Comparison of ENCODE assay signal across 1 cellular context in the genomic region with DNA sequence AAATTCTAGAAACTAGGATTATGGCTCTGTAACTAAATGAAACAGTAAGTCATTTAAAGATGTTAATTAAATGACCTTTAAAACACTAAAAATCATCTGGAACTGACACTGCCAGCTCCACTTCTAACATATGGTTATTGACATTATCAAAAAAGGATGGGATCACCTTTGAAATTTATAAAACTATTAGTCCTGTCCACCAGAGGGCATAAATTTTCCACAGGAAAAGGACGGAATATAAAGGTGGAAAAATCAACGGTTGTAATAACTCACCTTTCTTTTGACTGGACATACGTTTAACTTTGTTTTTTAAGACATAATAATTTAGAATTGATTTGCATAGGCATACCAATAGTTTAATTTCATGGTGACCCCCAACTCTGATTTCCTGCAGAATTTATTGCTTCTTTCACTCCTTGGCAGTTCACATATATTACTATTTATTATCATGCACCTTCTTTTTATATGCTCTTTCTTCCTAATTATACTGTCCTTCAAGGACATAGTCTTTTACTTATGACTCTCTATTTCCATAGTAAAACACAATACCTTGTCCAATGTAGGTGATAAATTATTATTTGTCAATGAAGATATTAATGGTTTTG.
TF ChIP-seq lines count a peak whose summit lies in the region.

No MANE protein-coding gene starts in this region.

TF ChIP-seq in GM23338, 12 proteins besides CTCF, POLR2A, EP300 and RAD21 (continued from another document):
- TF ChIP-seq, protein P1, sequence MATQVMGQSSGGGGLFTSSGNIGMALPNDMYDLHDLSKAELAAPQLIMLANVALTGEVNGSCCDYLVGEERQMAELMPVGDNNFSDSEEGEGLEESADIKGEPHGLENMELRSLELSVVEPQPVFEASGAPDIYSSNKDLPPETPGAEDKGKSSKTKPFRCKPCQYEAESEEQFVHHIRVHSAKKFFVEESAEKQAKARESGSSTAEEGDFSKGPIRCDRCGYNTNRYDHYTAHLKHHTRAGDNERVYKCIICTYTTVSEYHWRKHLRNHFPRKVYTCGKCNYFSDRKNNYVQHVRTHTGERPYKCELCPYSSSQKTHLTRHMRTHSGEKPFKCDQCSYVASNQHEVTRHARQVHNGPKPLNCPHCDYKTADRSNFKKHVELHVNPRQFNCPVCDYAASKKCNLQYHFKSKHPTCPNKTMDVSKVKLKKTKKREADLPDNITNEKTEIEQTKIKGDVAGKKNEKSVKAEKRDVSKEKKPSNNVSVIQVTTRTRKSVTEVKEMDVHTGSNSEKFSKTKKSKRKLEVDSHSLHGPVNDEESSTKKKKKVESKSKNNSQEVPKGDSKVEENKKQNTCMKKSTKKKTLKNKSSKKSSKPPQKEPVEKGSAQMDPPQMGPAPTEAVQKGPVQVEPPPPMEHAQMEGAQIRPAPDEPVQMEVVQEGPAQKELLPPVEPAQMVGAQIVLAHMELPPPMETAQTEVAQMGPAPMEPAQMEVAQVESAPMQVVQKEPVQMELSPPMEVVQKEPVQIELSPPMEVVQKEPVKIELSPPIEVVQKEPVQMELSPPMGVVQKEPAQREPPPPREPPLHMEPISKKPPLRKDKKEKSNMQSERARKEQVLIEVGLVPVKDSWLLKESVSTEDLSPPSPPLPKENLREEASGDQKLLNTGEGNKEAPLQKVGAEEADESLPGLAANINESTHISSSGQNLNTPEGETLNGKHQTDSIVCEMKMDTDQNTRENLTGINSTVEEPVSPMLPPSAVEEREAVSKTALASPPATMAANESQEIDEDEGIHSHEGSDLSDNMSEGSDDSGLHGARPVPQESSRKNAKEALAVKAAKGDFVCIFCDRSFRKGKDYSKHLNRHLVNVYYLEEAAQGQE (IDR thresholded peaks at IDR 0.05; ENCODE audit: unreplicated experiment), result no peak
- TF ChIP-seq ZNF331 (CRISPR knock-in tag; IDR thresholded peaks at IDR 0.05; ENCODE audit: low read depth) (no peak), EZH2 (IDR thresholded peaks at IDR 0.05; ENCODE audit: low read depth, unreplicated experiment) (no peak), CREB1 (CRISPR knock-in tag; IDR thresholded peaks at IDR 0.05; ENCODE audit: low read depth) (no peak), ZNF114 (CRISPR knock-in tag; IDR thresholded peaks at IDR 0.05) (no peak)
- TF ChIP-seq, protein P2, sequence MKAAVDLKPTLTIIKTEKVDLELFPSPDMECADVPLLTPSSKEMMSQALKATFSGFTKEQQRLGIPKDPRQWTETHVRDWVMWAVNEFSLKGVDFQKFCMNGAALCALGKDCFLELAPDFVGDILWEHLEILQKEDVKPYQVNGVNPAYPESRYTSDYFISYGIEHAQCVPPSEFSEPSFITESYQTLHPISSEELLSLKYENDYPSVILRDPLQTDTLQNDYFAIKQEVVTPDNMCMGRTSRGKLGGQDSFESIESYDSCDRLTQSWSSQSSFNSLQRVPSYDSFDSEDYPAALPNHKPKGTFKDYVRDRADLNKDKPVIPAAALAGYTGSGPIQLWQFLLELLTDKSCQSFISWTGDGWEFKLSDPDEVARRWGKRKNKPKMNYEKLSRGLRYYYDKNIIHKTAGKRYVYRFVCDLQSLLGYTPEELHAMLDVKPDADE (IDR thresholded peaks at IDR 0.05), result no peak
- TF ChIP-seq, protein P3, sequence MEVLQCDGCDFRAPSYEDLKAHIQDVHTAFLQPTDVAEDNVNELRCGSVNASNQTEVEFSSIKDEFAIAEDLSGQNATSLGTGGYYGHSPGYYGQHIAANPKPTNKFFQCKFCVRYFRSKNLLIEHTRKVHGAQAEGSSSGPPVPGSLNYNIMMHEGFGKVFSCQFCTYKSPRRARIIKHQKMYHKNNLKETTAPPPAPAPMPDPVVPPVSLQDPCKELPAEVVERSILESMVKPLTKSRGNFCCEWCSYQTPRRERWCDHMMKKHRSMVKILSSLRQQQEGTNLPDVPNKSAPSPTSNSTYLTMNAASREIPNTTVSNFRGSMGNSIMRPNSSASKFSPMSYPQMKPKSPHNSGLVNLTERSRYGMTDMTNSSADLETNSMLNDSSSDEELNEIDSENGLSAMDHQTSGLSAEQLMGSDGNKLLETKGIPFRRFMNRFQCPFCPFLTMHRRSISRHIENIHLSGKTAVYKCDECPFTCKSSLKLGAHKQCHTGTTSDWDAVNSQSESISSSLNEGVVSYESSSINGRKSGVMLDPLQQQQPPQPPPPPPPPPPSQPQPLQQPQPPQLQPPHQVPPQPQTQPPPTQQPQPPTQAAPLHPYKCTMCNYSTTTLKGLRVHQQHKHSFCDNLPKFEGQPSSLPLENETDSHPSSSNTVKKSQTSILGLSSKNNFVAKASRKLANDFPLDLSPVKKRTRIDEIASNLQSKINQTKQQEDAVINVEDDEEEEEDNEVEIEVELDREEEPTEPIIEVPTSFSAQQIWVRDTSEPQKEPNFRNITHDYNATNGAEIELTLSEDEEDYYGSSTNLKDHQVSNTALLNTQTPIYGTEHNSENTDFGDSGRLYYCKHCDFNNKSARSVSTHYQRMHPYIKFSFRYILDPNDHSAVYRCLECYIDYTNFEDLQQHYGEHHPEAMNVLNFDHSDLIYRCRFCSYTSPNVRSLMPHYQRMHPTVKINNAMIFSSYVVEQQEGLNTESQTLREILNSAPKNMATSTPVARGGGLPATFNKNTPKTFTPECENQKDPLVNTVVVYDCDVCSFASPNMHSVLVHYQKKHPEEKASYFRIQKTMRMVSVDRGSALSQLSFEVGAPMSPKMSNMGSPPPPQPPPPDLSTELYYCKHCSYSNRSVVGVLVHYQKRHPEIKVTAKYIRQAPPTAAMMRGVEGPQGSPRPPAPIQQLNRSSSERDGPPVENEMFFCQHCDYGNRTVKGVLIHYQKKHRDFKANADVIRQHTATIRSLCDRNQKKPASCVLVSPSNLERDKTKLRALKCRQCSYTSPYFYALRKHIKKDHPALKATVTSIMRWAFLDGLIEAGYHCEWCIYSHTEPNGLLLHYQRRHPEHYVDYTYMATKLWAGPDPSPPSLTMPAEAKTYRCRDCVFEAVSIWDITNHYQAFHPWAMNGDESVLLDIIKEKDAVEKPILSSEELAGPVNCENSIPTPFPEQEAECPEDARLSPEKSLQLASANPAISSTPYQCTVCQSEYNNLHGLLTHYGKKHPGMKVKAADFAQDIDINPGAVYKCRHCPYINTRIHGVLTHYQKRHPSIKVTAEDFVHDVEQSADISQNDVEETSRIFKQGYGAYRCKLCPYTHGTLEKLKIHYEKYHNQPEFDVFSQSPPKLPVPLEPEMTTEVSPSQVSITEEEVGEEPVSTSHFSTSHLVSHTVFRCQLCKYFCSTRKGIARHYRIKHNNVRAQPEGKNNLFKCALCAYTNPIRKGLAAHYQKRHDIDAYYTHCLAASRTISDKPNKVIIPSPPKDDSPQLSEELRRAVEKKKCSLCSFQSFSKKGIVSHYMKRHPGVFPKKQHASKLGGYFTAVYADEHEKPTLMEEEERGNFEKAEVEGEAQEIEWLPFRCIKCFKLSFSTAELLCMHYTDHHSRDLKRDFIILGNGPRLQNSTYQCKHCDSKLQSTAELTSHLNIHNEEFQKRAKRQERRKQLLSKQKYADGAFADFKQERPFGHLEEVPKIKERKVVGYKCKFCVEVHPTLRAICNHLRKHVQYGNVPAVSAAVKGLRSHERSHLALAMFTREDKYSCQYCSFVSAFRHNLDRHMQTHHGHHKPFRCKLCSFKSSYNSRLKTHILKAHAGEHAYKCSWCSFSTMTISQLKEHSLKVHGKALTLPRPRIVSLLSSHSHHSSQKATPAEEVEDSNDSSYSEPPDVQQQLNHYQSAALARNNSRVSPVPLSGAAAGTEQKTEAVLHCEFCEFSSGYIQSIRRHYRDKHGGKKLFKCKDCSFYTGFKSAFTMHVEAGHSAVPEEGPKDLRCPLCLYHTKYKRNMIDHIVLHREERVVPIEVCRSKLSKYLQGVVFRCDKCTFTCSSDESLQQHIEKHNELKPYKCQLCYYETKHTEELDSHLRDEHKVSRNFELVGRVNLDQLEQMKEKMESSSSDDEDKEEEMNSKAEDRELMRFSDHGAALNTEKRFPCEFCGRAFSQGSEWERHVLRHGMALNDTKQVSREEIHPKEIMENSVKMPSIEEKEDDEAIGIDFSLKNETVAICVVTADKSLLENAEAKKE (CRISPR knock-in tag; IDR thresholded peaks at IDR 0.05), result no peak
